Comparison of ENCODE assay signal across 10 cellular contexts in the genomic region with DNA sequence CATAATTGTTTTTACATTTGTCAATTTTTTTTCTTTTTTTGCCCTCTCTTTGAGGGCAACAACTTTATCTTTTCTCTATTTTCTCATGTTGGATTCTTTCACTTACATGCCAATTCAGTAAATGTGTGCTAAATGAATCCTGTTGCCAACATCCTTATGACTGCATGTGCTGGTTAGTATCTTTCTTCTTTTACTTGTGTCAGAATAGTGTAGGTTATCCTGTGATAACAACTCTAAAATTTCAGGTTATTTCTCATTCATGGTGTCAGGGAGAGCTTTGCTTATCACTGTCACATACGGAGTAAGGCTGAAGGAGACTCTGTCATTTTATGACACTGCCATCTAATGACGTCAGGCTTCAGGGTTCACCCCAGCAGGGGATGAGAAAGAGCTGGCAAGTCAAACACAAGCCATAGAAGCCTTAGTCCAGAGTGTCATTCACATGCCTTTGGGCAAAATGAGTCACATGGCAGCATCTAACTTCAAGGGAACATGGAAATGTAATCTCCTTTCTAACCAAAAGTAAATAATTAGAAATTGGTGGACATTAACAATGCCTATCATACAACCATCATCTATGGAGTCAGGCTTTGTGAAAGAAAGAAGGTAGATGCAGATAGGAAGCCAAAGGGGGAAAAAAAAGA.
DNase-seq lines count a peak whose midpoint lies in the region; TF ChIP-seq lines count a peak whose summit lies in the region.
"Had no signal": no experiment of that assay in that cellular context is flagged by ENCODE, and none has a peak within 500 bp of the region (broad histone marks: within the 10 kb centered on the region; RNA-seq: fewer than 3 reads in every experiment).

No MANE protein-coding gene starts in this region.

- no peaks in the 10 kb centered on the region for H3K27me3 Mint-ChIP-seq in nephron progenitor cell (ENCODE audit: low read depth, poor library complexity)

- no peaks in the 10 kb centered on the region for H4K20me1 ChIP-seq in OCI-LY7 (ENCODE audit: insufficient read depth, low read length)
- H4K20me1 ChIP-seq in fibroblast of lung (ENCODE audit: control insufficient read depth, extremely low read depth, insufficient read depth, low read length) = no peaks in the 10 kb centered on the region

- no peak overlapping the region for H3K27ac ChIP-seq in OCI-LY7 (ENCODE audit: low read depth, low read length, poor library complexity, severe bottlenecking)
- no peak overlapping the region for H3K27ac ChIP-seq in fibroblast of lung (ENCODE audit: insufficient read depth, low read length)

- no peak overlapping the region for H3K9ac ChIP-seq in fibroblast of lung (ENCODE audit: insufficient read depth, low read length)

- H3K9me3 Mint-ChIP-seq in nephron progenitor cell = no peaks in the 10 kb centered on the region

- no peaks in the 10 kb centered on the region for H3K36me3 Mint-ChIP-seq in nephron progenitor cell (ENCODE audit: low read depth)

- H2AFZ ChIP-seq in OCI-LY7 (ENCODE audit: low read length) (peak overlapping the region; percentile 75; the same call in 1 of the 2 replicates), fibroblast of lung (ENCODE audit: low read length) (no peak overlapping the region)

- no peaks in the 10 kb centered on the region; the same call in 1 of the 2 replicates for H3K9me3 ChIP-seq in OCI-LY7 (ENCODE audit: low read length)
- H3K9me3 ChIP-seq in fibroblast of lung (ENCODE audit: control insufficient read depth, insufficient read depth, low read depth, low read length) = no peaks in the 10 kb centered on the region
- H3K9me3 ChIP-seq: vagina had no signal

- CTCF ChIA-PET in OCI-LY7 (lab: Charles Lee; ENCODE audit: unreplicated experiment) = no interaction called here

- H3K27me3 ChIP-seq in fibroblast of lung (ENCODE audit: control insufficient read depth, insufficient read depth, low read length) = no peaks in the 10 kb centered on the region
- H3K27me3 ChIP-seq: vagina had no signal

- no peaks in the 10 kb centered on the region for H3K9me2 ChIP-seq in OCI-LY7 (ENCODE audit: insufficient read depth, low read length)

- no TSS peak for BruUV-seq in OCI-LY7 (replicated peaks; lab: Mats Ljungman, UMichigan)

- H3K79me2 ChIP-seq in OCI-LY7 (ENCODE audit: insufficient read depth, low read depth, low read length) (no peaks in the 10 kb centered on the region), fibroblast of lung (ENCODE audit: control insufficient read depth, insufficient read depth, low read length) (no peaks in the 10 kb centered on the region)

- H3K4me1 Mint-ChIP-seq in nephron progenitor cell = peaks cover 45% of the 10 kb centered on the region

- intact Hi-C loops in OCI-LY7 (cut with micrococcal nuclease; ENCODE audit: unreplicated experiment) = no loop called here
- intact Hi-C loops in cardiac septum (cut with DNase I) = no loop called here

- no peak overlapping the region for H3K4me2 ChIP-seq in OCI-LY7 (ENCODE audit: low read length)
- H3K4me2 ChIP-seq in fibroblast of lung (ENCODE audit: extremely low read depth, insufficient read depth, low read length) = no peak overlapping the region

- in situ Hi-C loops in GM13977 (cut with MboI; ENCODE audit: low pct_unique_long_range_greater_than_20kb, low sequenced_read_pairs, unreplicated experiment) = no loop called here

- TF ChIP-seq CTCF in GM13977 (IDR thresholded peaks at IDR 0.05; ENCODE audit: extremely low read depth, insufficient read depth, missing control alignments) (no peak), OCI-LY7 (conservative IDR thresholded peaks at IDR 0.05; ENCODE audit: low read length) (no peak), fibroblast of lung (conservative IDR thresholded peaks at IDR 0.05 in 1 of 2, IDR thresholded peaks at IDR 0.05 in 1 of 2; ENCODE audit: low read depth in 1 of 2, low read length in 2 of 2) (no peak), nephron progenitor cell (IDR thresholded peaks at IDR 0.05) (no peak)

- H3K27ac Mint-ChIP-seq in nephron progenitor cell = no peak overlapping the region

- peaks cover 17% of the 10 kb centered on the region for H3K4me1 ChIP-seq in OCI-LY7 (ENCODE audit: insufficient read depth, low read length, poor library complexity, severe bottlenecking)
- H3K4me1 ChIP-seq in fibroblast of lung (ENCODE audit: control insufficient read depth, extremely low read depth, insufficient read depth, low read length) = peaks cover 14% of the 10 kb centered on the region

- H3K36me3 ChIP-seq in OCI-LY7 (ENCODE audit: insufficient read depth, low read length) (no peaks in the 10 kb centered on the region), fibroblast of lung (ENCODE audit: control insufficient read depth, insufficient read depth, low read length) (no peaks in the 10 kb centered on the region)
- H3K36me3 ChIP-seq: vagina had no signal

- POLR2A ChIA-PET in OCI-LY7 (lab: Charles Lee) = interaction anchor here (0.6 kb wide), 1 partner anchor 99 kb away, joined by 3 read pairs; no protein-coding TSS in a partner anchor

- DNase-seq in A172 (ENCODE audit: low spot score) (peak; percentile 45), GM13977 (ENCODE audit: low spot score) (peak; percentile 23), OCI-LY7 (ENCODE audit: low spot score) (no peak), fibroblast of lung (ENCODE audit: low read depth in 2 of 2) (peak; percentile 30 to 56), T-helper 1 cell (no peak), cardiac septum (ENCODE audit: low spot score) (no peak), NCI-H2029 treated with DMSO at 0.1 percent for 48 hours (lab: John Stamatoyannopoulos, UW) (no peak), nephron progenitor cell (no peak)
- DNase-seq: NCI-H526 treated with DMSO at 0.1 percent for 48 hours had no signal

- H3K4me3 Mint-ChIP-seq in nephron progenitor cell = no peak overlapping the region

- H3K4me3 ChIP-seq in OCI-LY7 (ENCODE audit: low read depth, low read length, poor library complexity, severe bottlenecking) = no peak overlapping the region
- H3K4me3 ChIP-seq in fibroblast of lung (replicated peaks in 1 of 4; ENCODE audit: control extremely low read depth in 1 of 4, insufficient read depth in 1 of 4, low read depth in 3 of 4, low read length in 4 of 4) = no peak overlapping the region
- H3K4me3 ChIP-seq: vagina had no signal

Comparison
In these comparisons a context has a peak if more than half of its experiments do, and no peak if none do; other contexts are left out.
1. DNase-seq: peak in A172 (single experiment), GM13977 (single experiment) and fibroblast of lung (2 of 2); none in OCI-LY7 (single experiment), T-helper 1 cell (0 of 5), cardiac septum (single experiment), NCI-H2029 treated with DMSO at 0.1 percent for 48 hours (single experiment) and nephron progenitor cell (single experiment).